In genomic region chr11:129013737-129014475, GRCh38 we compare ENCODE assay signal across 13 cellular contexts.
"Had no signal": no experiment of that assay in that cellular context is flagged by ENCODE, and none has a peak within 500 bp of the region (broad histone marks: within the 10 kb centered on the region; RNA-seq: fewer than 3 reads in every experiment).

No MANE protein-coding gene starts in this region.

- DNase-seq: activated CD4-positive, alpha-beta T cell treated with anti-CD3 and anti-CD28 coated beads, Interleukin-2, amount 50 U/mL, for 4 hours; activated CD4-positive, CD25-positive, alpha-beta regulatory T cell treated with anti-CD3 and anti-CD28 coated beads, Interleukin-2, amount 50 U/mL, for 72 hours; activated effector memory CD4-positive, alpha-beta T cell treated with anti-CD3 and anti-CD28 coated beads, Interleukin-2, amount 50 U/mL, for 16 hours; activated T-cell treated with anti-CD3 and anti-CD28 coated beads, Interleukin-2, amount 50 U/mL, for 1 hour; brain microvascular endothelial cell; cerebellar nuclear complex; hypothalamus; left cardiac atrium; occipital lobe; psoas muscle; stimulated activated CD4-positive, alpha-beta T cell treated with anti-CD3 and anti-CD28 coated beads, Interleukin-2, amount 100 ng/mL, for 48 hours; testis had no signal

- H3K4me1 ChIP-seq: psoas muscle, testis had no signal

- H3K27me3 ChIP-seq: brain microvascular endothelial cell, testis had no signal

- ATAC-seq: left cardiac atrium, psoas muscle, sciatic nerve had no signal

- H3K27ac ChIP-seq: brain microvascular endothelial cell, psoas muscle, testis had no signal

- H3K9me3 ChIP-seq: psoas muscle, testis had no signal

- H3K36me3 ChIP-seq: brain microvascular endothelial cell had no signal

- H3K4me3 ChIP-seq: psoas muscle, testis had no signal
